Comparison of ENCODE assay signal across 35 cellular contexts in genomic region chr1:56113679-56114078, GRCh38.
"Had no signal": no experiment of that assay in that cellular context is flagged by ENCODE, and none has a peak within 500 bp of the region (broad histone marks: within the 10 kb centered on the region; RNA-seq: fewer than 3 reads in every experiment).

No MANE protein-coding gene starts in this region.

- DNase-seq: activated B cell treated with CpG ODN at 0.5 μM for 24 hours; activated CD4-positive, alpha-beta memory T cell treated with anti-CD3 and anti-CD28 coated beads for 36 hours; activated CD4-positive, alpha-beta T cell treated with anti-CD3 and anti-CD28 coated beads for 4 hours; activated CD4-positive, alpha-beta T cell treated with anti-CD3 and anti-CD28 coated beads, Interleukin-2, amount 10 ng/mL, durations not matched to agents 24 days and 14 days; activated CD4-positive, alpha-beta T cell treated with anti-CD3 and anti-CD28 coated beads, Interleukin-2, amount 50 U/mL, for 1 hour; activated CD4-positive, alpha-beta T cell treated with anti-CD3 and anti-CD28 coated beads, Interleukin-2, amount 50 U/mL, for 4 hours; activated CD4-positive, CD25-positive, alpha-beta regulatory T cell treated with anti-CD3 and anti-CD28 coated beads, Interleukin-2, amount 50 U/mL, for 72 hours; activated CD8-positive, alpha-beta memory T cell treated with anti-CD3 and anti-CD28 coated beads, Interleukin-2, amount 50 U/mL, for 4 hours; activated CD8-positive, alpha-beta T cell treated with anti-CD3 and anti-CD28 coated beads for 36 hours; activated effector memory CD4-positive, alpha-beta T cell treated with anti-CD3 and anti-CD28 coated beads, Interleukin-2, amount 50 U/mL, for 16 hours; activated gamma-delta T cell treated with Interleukin-2 at 50 U/mL for 16 hours; activated naive CD4-positive, alpha-beta T cell; activated naive CD4-positive, alpha-beta T cell treated with anti-CD3 and anti-CD28 coated beads for 36 hours; activated naive CD4-positive, alpha-beta T cell treated with anti-CD3 and anti-CD28 coated beads, Interleukin-2, amount 50 U/mL, for 16 hours; activated naive CD8-positive, alpha-beta T cell treated with anti-CD3 and anti-CD28 coated beads for 36 hours; activated T-cell treated with anti-CD3 and anti-CD28 coated beads for 4 hours; activated T-cell treated with anti-CD3 and anti-CD28 coated beads, Interleukin-2, amount 50 U/mL, for 1 hour; activated T-cell treated with anti-CD3 and anti-CD28 coated beads, Interleukin-2, amount 50 U/mL, for 4 hours; activated T-cell treated with anti-CD3 and anti-CD28 coated beads, Interleukin-2, amount 50 U/mL, for 72 hours; amygdala; anterior cingulate cortex; caudate nucleus; T-helper 1 cell; T-helper 2 cell; T-helper 9 cell had no signal

- H3K4me3 Mint-ChIP-seq: activated B cell treated with CpG ODN at 0.5 μM for 24 hours; activated CD4-positive, alpha-beta memory T cell treated with anti-CD3 and anti-CD28 coated beads for 36 hours; activated CD4-positive, alpha-beta T cell treated with anti-CD3 and anti-CD28 coated beads, Interleukin-2, amount 10 ng/mL, durations not matched to agents 24 days and 14 days; activated CD8-positive, alpha-beta T cell treated with anti-CD3 and anti-CD28 coated beads for 36 hours; activated naive CD4-positive, alpha-beta T cell treated with anti-CD3 and anti-CD28 coated beads for 36 hours; activated naive CD8-positive, alpha-beta T cell treated with anti-CD3 and anti-CD28 coated beads for 36 hours; activated T-cell treated with anti-CD3 and anti-CD28 coated beads, Interleukin-2, amount 50 U/mL, for 4 hours; activated T-cell treated with anti-CD3 and anti-CD28 coated beads, Interleukin-2, amount 50 U/mL, for 72 hours; activated T-helper 1 cell treated with anti-CD3 and anti-CD28 coated beads, Interleukin-12 subunit alpha, Interleukin-12 subunit beta, Interleukin-2, Interleukin-4 antibody, amounts not matched to agents 30 ng/mL and 10 ng/mL and 1 ng/mL, durations not matched to agents 14 hours and 24 hours and 36 hours; activated T-helper 17 cell treated with anti-CD3 and anti-CD28 coated beads, Interleukin-2, amount 50 U/mL, for 72 hours; brain; central memory CD8-positive, alpha-beta T cell; T-helper 1 cell treated with Interleukin-12 subunit alpha and Interleukin-12 subunit beta and Interleukin-4 antibody, amounts not matched to agents 30 μg/mL and 1 μg/mL, for 36 hours; T-helper 2 cell treated with Interferon-gamma antibody and Interleukin-4, amounts not matched to agents 5 μg/mL and 100 μg/mL, for 36 hours had no signal

- H3K27me3 Mint-ChIP-seq: activated CD4-positive, alpha-beta memory T cell treated with anti-CD3 and anti-CD28 coated beads for 36 hours; activated CD4-positive, alpha-beta T cell treated with anti-CD3 and anti-CD28 coated beads, Interleukin-2, amount 10 ng/mL, durations not matched to agents 24 days and 14 days; activated CD8-positive, alpha-beta T cell treated with anti-CD3 and anti-CD28 coated beads for 36 hours; activated naive CD8-positive, alpha-beta T cell treated with anti-CD3 and anti-CD28 coated beads for 36 hours; brain; central memory CD8-positive, alpha-beta T cell had no signal

- ATAC-seq: activated CD8-positive, alpha-beta T cell treated with anti-CD3 and anti-CD28 coated beads for 36 hours; activated naive CD4-positive, alpha-beta T cell treated with anti-CD3 and anti-CD28 coated beads, Interleukin-2, amount 50 U/mL, for 72 hours; activated T-cell treated with anti-CD3 and anti-CD28 coated beads, Interleukin-2, amount 50 U/mL, for 4 hours; activated T-cell treated with anti-CD3 and anti-CD28 coated beads, Interleukin-2, amount 50 U/mL, for 72 hours; activated T-helper 17 cell treated with anti-CD3 and anti-CD28 coated beads, Interleukin-2, amount 50 U/mL, for 72 hours had no signal

- H3K9me3 ChIP-seq: ascending aorta had no signal

- H3K4me1 Mint-ChIP-seq: activated B cell treated with CpG ODN at 0.5 μM for 24 hours; activated CD4-positive, alpha-beta T cell treated with anti-CD3 and anti-CD28 coated beads, Interleukin-2, amount 10 ng/mL, durations not matched to agents 24 days and 14 days; activated naive CD8-positive, alpha-beta T cell treated with anti-CD3 and anti-CD28 coated beads for 36 hours; activated T-helper 17 cell treated with anti-CD3 and anti-CD28 coated beads, Interleukin-2, amount 50 U/mL, for 72 hours; brain; central memory CD8-positive, alpha-beta T cell had no signal

- H3K36me3 Mint-ChIP-seq: activated CD4-positive, alpha-beta memory T cell treated with anti-CD3 and anti-CD28 coated beads for 36 hours; activated naive CD8-positive, alpha-beta T cell treated with anti-CD3 and anti-CD28 coated beads for 36 hours had no signal

- H3K27ac Mint-ChIP-seq: activated B cell treated with CpG ODN at 0.5 μM for 24 hours; activated CD4-positive, alpha-beta memory T cell treated with anti-CD3 and anti-CD28 coated beads for 36 hours; activated CD4-positive, alpha-beta T cell treated with anti-CD3 and anti-CD28 coated beads, Interleukin-2, amount 10 ng/mL, durations not matched to agents 24 days and 14 days; activated CD8-positive, alpha-beta T cell treated with anti-CD3 and anti-CD28 coated beads for 36 hours; activated naive CD4-positive, alpha-beta T cell treated with anti-CD3 and anti-CD28 coated beads for 36 hours; activated naive CD4-positive, alpha-beta T cell treated with anti-CD3 and anti-CD28 coated beads, Interleukin-2, amount 50 U/mL, for 72 hours; activated naive CD8-positive, alpha-beta T cell treated with anti-CD3 and anti-CD28 coated beads for 36 hours; activated T-cell treated with anti-CD3 and anti-CD28 coated beads, Interleukin-2, amount 50 U/mL, for 72 hours; activated T-helper 1 cell treated with anti-CD3 and anti-CD28 coated beads, Interleukin-12 subunit alpha, Interleukin-12 subunit beta, Interleukin-2, Interleukin-4 antibody, amounts not matched to agents 30 ng/mL and 10 ng/mL and 1 ng/mL, durations not matched to agents 14 hours and 24 hours and 36 hours; activated T-helper 17 cell treated with anti-CD3 and anti-CD28 coated beads, Interleukin-2, amount 50 U/mL, for 72 hours; brain; T-helper 1 cell treated with Interleukin-12 subunit alpha and Interleukin-12 subunit beta and Interleukin-4 antibody, amounts not matched to agents 30 μg/mL and 1 μg/mL, for 36 hours; T-helper 2 cell treated with Interferon-gamma antibody and Interleukin-4, amounts not matched to agents 5 μg/mL and 100 μg/mL, for 36 hours had no signal

- H3K36me3 ChIP-seq: ascending aorta, cardiac muscle cell had no signal

- H3K9me3 Mint-ChIP-seq: activated T-helper 1 cell treated with anti-CD3 and anti-CD28 coated beads, Interleukin-12 subunit alpha, Interleukin-12 subunit beta, Interleukin-2, Interleukin-4 antibody, amounts not matched to agents 30 ng/mL and 10 ng/mL and 1 ng/mL, durations not matched to agents 14 hours and 24 hours and 36 hours; T-helper 1 cell treated with Interleukin-12 subunit alpha and Interleukin-12 subunit beta and Interleukin-4 antibody, amounts not matched to agents 30 μg/mL and 1 μg/mL, for 36 hours had no signal

- H3K27me3 ChIP-seq: ascending aorta, cardiac muscle cell had no signal

- H3K4me1 ChIP-seq: ascending aorta had no signal

- H3K4me3 ChIP-seq: ascending aorta, cardiac muscle cell had no signal

- H3K27ac ChIP-seq: ascending aorta, cardiac muscle cell, VCaP had no signal
